1 cellular context compared by ENCODE assay signal in the genomic region with DNA sequence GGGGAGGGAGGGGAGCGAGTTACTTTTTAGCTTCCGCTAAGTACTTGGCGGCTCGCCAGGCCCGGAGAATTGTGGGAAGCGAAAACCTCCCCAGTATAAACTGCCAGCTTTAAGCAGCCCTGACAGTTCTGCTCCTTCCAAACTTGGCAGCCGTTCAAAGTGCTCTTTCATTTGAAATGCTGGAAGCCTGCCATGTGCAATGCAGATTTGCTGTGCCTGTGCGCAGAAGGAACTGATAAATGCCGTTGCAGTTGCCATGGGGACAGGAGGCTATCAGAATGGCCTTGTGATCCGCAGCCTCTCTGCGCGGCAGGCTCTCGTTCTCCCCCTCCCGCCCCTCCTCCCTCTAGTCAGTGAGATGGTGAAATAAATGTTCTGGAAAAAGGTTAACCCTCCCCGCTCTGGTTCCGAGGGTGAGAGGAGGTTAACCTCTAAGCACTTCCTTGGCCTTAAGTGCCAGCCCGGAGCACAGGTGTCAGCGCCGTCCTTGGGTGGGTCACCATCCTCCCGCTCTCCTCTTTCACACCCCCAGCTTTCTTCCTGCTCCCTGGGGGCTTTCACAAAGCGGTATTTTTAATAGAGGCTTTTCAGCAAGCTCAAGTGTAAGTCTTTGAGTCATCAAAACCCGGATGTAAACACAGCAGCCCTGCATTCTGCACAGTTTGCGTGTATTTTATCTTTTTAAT.
TF ChIP-seq lines count a peak whose summit lies in the region.

No MANE protein-coding gene starts in this region.

TF ChIP-seq in GM12878, 131 proteins besides CTCF, POLR2A, EP300 and RAD21 (continued from another document):
- TF ChIP-seq, protein P1, sequence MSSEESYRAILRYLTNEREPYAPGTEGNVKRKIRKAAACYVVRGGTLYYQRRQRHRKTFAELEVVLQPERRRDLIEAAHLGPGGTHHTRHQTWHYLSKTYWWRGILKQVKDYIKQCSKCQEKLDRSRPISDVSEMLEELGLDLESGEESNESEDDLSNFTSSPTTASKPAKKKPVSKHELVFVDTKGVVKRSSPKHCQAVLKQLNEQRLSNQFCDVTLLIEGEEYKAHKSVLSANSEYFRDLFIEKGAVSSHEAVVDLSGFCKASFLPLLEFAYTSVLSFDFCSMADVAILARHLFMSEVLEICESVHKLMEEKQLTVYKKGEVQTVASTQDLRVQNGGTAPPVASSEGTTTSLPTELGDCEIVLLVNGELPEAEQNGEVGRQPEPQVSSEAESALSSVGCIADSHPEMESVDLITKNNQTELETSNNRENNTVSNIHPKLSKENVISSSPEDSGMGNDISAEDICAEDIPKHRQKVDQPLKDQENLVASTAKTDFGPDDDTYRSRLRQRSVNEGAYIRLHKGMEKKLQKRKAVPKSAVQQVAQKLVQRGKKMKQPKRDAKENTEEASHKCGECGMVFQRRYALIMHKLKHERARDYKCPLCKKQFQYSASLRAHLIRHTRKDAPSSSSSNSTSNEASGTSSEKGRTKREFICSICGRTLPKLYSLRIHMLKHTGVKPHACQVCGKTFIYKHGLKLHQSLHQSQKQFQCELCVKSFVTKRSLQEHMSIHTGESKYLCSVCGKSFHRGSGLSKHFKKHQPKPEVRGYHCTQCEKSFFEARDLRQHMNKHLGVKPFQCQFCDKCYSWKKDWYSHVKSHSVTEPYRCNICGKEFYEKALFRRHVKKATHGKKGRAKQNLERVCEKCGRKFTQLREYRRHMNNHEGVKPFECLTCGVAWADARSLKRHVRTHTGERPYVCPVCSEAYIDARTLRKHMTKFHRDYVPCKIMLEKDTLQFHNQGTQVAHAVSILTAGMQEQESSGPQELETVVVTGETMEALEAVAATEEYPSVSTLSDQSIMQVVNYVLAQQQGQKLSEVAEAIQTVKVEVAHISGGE (CRISPR knock-in tag; IDR thresholded peaks at IDR 0.05): no peak
- TF ChIP-seq ZBTB33 (IDR thresholded peaks at IDR 0.05) (no peak), LARP7 (IDR thresholded peaks at IDR 0.05) (peak; percentile 52; the same call in 1 of the 2 replicates), SMAD5 (IDR thresholded peaks at IDR 0.05; ENCODE audit: low read depth) (no peak), POLR2AphosphoS2 (IDR thresholded peaks at IDR 0.05; ENCODE audit: low read depth, low read length) (peak; percentile 45; the same call in 1 of the 2 replicates), FOXK2 (IDR thresholded peaks at IDR 0.05) (no peak; the same call in 1 of the 2 replicates), PAX8 (IDR thresholded peaks at IDR 0.05) (no peak), ZNF384 (IDR thresholded peaks at IDR 0.05; ENCODE audit: borderline replicate concordance, low read depth, low read length) (no peak), ZZZ3 (IDR thresholded peaks at IDR 0.05; ENCODE audit: control insufficient read depth, insufficient read length, low read depth) (no peak), ZNF592 (IDR thresholded peaks at IDR 0.05) (0 out of 2 replicates have a peak, but pooled peaks have one; percentile 4), SMARCA5 (IDR thresholded peaks at IDR 0.05) (peak; percentile 14; the same call in 1 of the 2 replicates), FOS (IDR thresholded peaks at IDR 0.05; ENCODE audit: borderline replicate concordance, extremely low read depth, insufficient read length) (no peak), GATAD2B (conservative IDR thresholded peaks at IDR 0.05; ENCODE audit: low read depth) (peak; percentile 45), POU2F2 (IDR thresholded peaks at IDR 0.05; ENCODE audit: borderline replicate concordance, low read depth, low read length) (no peak), RCOR1 (conservative IDR thresholded peaks at IDR 0.05; ENCODE audit: low read depth, low read length) (no peak), BHLHE40 (IDR thresholded peaks at IDR 0.05; ENCODE audit: borderline replicate concordance in 1 of 2, low read depth in 2 of 2, low read length in 1 of 2) (peak; percentile 23 to 71; a peak in 2 of 4 replicates), ETV6 (conservative IDR thresholded peaks at IDR 0.05 in 1 of 2, IDR thresholded peaks at IDR 0.05 in 1 of 2; ENCODE audit: borderline replicate concordance in 1 of 2, low read depth in 1 of 2) (peak in 1 of 2 experiments; percentile 40; a peak in 1 of 4 replicates), STAT3 (IDR thresholded peaks at IDR 0.05; ENCODE audit: low read depth, low read length) (peak; percentile 64; the same call in 1 of the 2 replicates), SPI1 (IDR thresholded peaks at IDR 0.05; ENCODE audit: borderline replicate concordance, insufficient read depth, low read depth, low read length) (peak; percentile 54; the same call in 1 of the 2 replicates), ASH2L (IDR thresholded peaks at IDR 0.05; ENCODE audit: borderline replicate concordance, low read depth) (peak; percentile 78; the same call in 1 of the 2 replicates), TCF7 (IDR thresholded peaks at IDR 0.05; ENCODE audit: borderline replicate concordance) (no peak), RB1 (IDR thresholded peaks at IDR 0.05; ENCODE audit: borderline replicate concordance) (peak; percentile 26; the same call in 1 of the 2 replicates), MEF2B (IDR thresholded peaks at IDR 0.05; ENCODE audit: partially characterized antibody, poor library complexity, severe bottlenecking) (peak; percentile 91), RAD51 (IDR thresholded peaks at IDR 0.05) (peak; percentile 22; the same call in 1 of the 2 replicates), POLR2AphosphoS5 (IDR thresholded peaks at IDR 0.05; ENCODE audit: low read length) (peak; percentile 81), IRF5 (IDR thresholded peaks at IDR 0.05; ENCODE audit: borderline replicate concordance) (no peak), YBX1 (IDR thresholded peaks at IDR 0.05) (no peak), RUNX3 (IDR thresholded peaks at IDR 0.05; ENCODE audit: low read length) (no peak), RBBP5 (conservative IDR thresholded peaks at IDR 0.05) (no peak), ZNF207 (IDR thresholded peaks at IDR 0.05; ENCODE audit: borderline replicate concordance) (no peak; the same call in 1 of the 2 replicates), SIN3A (IDR thresholded peaks at IDR 0.05; ENCODE audit: low read depth, low read length) (peak; percentile 88), EED (IDR thresholded peaks at IDR 0.05; ENCODE audit: low read depth) (peak; percentile 73), TCF3 (IDR thresholded peaks at IDR 0.05; ENCODE audit: borderline replicate concordance, insufficient read depth, low read depth, low read length) (no peak), RFX5 (IDR thresholded peaks at IDR 0.05; ENCODE audit: low read depth, low read length) (peak; percentile 49; the same call in 1 of the 2 replicates)
- TF ChIP-seq, protein P2, sequence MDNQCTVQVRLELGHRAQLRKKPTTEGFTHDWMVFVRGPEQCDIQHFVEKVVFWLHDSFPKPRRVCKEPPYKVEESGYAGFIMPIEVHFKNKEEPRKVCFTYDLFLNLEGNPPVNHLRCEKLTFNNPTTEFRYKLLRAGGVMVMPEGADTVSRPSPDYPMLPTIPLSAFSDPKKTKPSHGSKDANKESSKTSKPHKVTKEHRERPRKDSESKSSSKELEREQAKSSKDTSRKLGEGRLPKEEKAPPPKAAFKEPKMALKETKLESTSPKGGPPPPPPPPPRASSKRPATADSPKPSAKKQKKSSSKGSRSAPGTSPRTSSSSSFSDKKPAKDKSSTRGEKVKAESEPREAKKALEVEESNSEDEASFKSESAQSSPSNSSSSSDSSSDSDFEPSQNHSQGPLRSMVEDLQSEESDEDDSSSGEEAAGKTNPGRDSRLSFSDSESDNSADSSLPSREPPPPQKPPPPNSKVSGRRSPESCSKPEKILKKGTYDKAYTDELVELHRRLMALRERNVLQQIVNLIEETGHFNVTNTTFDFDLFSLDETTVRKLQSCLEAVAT (IDR thresholded peaks at IDR 0.05): peak; percentile 45; the same call in 1 of the 2 replicates
- TF ChIP-seq, protein P3, sequence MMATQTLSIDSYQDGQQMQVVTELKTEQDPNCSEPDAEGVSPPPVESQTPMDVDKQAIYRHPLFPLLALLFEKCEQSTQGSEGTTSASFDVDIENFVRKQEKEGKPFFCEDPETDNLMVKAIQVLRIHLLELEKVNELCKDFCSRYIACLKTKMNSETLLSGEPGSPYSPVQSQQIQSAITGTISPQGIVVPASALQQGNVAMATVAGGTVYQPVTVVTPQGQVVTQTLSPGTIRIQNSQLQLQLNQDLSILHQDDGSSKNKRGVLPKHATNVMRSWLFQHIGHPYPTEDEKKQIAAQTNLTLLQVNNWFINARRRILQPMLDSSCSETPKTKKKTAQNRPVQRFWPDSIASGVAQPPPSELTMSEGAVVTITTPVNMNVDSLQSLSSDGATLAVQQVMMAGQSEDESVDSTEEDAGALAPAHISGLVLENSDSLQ (IDR thresholded peaks at IDR 0.05): peak; percentile 69; the same call in 1 of the 2 replicates
- TF ChIP-seq, protein P4, sequence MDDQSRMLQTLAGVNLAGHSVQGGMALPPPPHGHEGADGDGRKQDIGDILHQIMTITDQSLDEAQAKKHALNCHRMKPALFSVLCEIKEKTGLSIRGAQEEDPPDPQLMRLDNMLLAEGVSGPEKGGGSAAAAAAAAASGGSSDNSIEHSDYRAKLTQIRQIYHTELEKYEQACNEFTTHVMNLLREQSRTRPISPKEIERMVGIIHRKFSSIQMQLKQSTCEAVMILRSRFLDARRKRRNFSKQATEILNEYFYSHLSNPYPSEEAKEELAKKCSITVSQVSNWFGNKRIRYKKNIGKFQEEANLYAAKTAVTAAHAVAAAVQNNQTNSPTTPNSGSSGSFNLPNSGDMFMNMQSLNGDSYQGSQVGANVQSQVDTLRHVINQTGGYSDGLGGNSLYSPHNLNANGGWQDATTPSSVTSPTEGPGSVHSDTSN (IDR thresholded peaks at IDR 0.05; ENCODE audit: insufficient replicate concordance, low read depth, low read length): peak; percentile 25
TF ChIP-seq in GM12878: peak in this region for 47.
